ENCODE assay signal across 21 cellular contexts in genomic region chr1:166836733-166837132, GRCh38. TPM values are rescaled to one million over a fixed set of nuclear protein-coding genes. Genes with fewer than 3 reads are reported as not detected.
A peak's percentile ranks its signal among the peaks of the same experiment; 100 is the strongest.
DNase-seq lines count a peak whose midpoint lies in the region; ATAC-seq, FAIRE-seq and TF ChIP-seq lines count a peak whose summit lies in the region.
"Had no signal": no experiment of that assay in that cellular context is flagged by ENCODE, and none has a peak within 500 bp of the region (broad histone marks: within the 10 kb centered on the region; RNA-seq: fewer than 3 reads in every experiment).

No MANE protein-coding gene starts in this region.

- H3K9ac ChIP-seq in PC-3 (ENCODE audit: low read length), result no peak overlapping the region

- no peak overlapping the region for H3K4me2 ChIP-seq in PC-3 (ENCODE audit: low read length)

- ATAC-seq in PC-3 (no peak), foreskin keratinocyte (peak; percentile 20), HG03280 (IDR thresholded peaks at IDR 0.05; ENCODE audit: unreplicated experiment) (no peak), HG03196 (IDR thresholded peaks at IDR 0.05; ENCODE audit: unreplicated experiment) (no peak), GM18498 (IDR thresholded peaks at IDR 0.05; ENCODE audit: unreplicated experiment) (no peak)
- ATAC-seq: activated T-cell treated with anti-CD3 and anti-CD28 coated beads, Interleukin-2, amount 50 U/mL, for 4 hours; GM12878; left colon had no signal

- H2AFZ ChIP-seq in PC-3 (ENCODE audit: low read length), result no peak overlapping the region

- DNase-seq in H54 (ENCODE audit: insufficient read length, low spot score), result peak; percentile 18
- DNase-seq in PC-3, result peak; percentile 26
- DNase-seq in foreskin keratinocyte, result peak; percentile 29 to 69
- peak; percentile 31 for DNase-seq in renal cortical epithelial cell (ENCODE audit: low read depth)
- no peak for DNase-seq in pons (ENCODE audit: low spot score)
- DNase-seq: activated CD4-positive, alpha-beta T cell treated with anti-CD3 and anti-CD28 coated beads for 48 hours; activated naive CD4-positive, alpha-beta T cell; activated T-cell treated with anti-CD3 and anti-CD28 coated beads, Interleukin-2, amount 50 U/mL, for 4 hours; left colon; naive B cell; NCI-H1436 treated with DMSO at 0.1 percent for 48 hours; NCI-H82; occipital lobe; stimulated activated naive CD4-positive, alpha-beta T cell treated with Interleukin-2 at 50 U/mL for 16 hours; testis had no signal

- 0 out of 2 replicates have a peak, but pooled peaks cover 5% of the 10 kb centered on the region for H3K9me2 ChIP-seq in PC-3 (replicated peaks; ENCODE audit: low read length)

- peaks cover 24% of the 10 kb centered on the region for H3K4me1 ChIP-seq in PC-3 (ENCODE audit: insufficient read depth, low read length)
- no peaks in the 10 kb centered on the region for H3K4me1 ChIP-seq in foreskin keratinocyte

- no peak for TF ChIP-seq CTCF in PC-3 (conservative IDR thresholded peaks at IDR 0.05; ENCODE audit: low read depth, low read length)
- no peak for TF ChIP-seq CTCF in foreskin keratinocyte (conservative IDR thresholded peaks at IDR 0.05)

- no peak for FAIRE-seq in H54 (lab: Jason Lieb, UNC)
- FAIRE-seq: GM12878 had no signal

- H3K27me3 ChIP-seq in PC-3 (ENCODE audit: low read length) (peaks cover 33% of the 10 kb centered on the region), foreskin keratinocyte (peaks cover 5% of the 10 kb centered on the region)
- H3K27me3 ChIP-seq: testis, vagina had no signal

- CTCF ChIA-PET in PC-3 (lab: Charles Lee), result interaction anchor here (0.7 kb wide), 1 partner anchor 832 kb away, joined by 3 read pairs; no protein-coding TSS in a partner anchor

- no peaks in the 10 kb centered on the region for H4K20me1 ChIP-seq in PC-3 (ENCODE audit: low read length)

- H3K4me3 ChIP-seq in PC-3 (ENCODE audit: low read length), result no peak overlapping the region
- H3K4me3 ChIP-seq: GM12878, testis, vagina had no signal

- no TSS peak for BruUV-seq in PC-3 (replicated peaks; lab: Mats Ljungman, UMichigan)

- no peaks in the 10 kb centered on the region for H3F3A ChIP-seq in PC-3 (ENCODE audit: low read length, unreplicated experiment)

- no peaks in the 10 kb centered on the region for H3K9me3 ChIP-seq in PC-3 (ENCODE audit: low read length)
- H3K9me3 ChIP-seq: testis, vagina had no signal

- peaks cover 6% of the 10 kb centered on the region for H3K36me3 ChIP-seq in PC-3 (ENCODE audit: low read depth, low read length)

- H3K27ac ChIP-seq in PC-3 (ENCODE audit: low read length) (no peak overlapping the region), foreskin keratinocyte (no peak overlapping the region)
- H3K27ac ChIP-seq: testis, vagina, VCaP had no signal

- POLR2A ChIA-PET in PC-3 (lab: Charles Lee; ENCODE audit: unreplicated experiment), result no interaction called here

- no peak for TF ChIP-seq POLR2A in H54 (IDR thresholded peaks at IDR 0.05; ENCODE audit: low read depth, low read length)

- H3K79me2 ChIP-seq in PC-3 (ENCODE audit: low read length), result peaks cover 23% of the 10 kb centered on the region

- intact Hi-C loops in PC-3 (cut with micrococcal nuclease), result no loop called here

RNA-seq across cellular contexts. Expression of gene POGK, which starts 2.5 kb away (rescaled TPM):
- total RNA-seq in PC-3 (2014; rRNA removed) (38.3 and 44.2 TPM in 2 replicates), foreskin keratinocyte (33.0 and 35.4 TPM in 2 replicates), renal cortical epithelial cell (33.2 and 33.9 TPM in 2 replicates)
- 12.3 and 13.6 TPM in 2 replicates for polyA plus RNA-seq in foreskin keratinocyte

RNA-seq across cellular contexts. Expression of gene TADA1, which starts 39.3 kb away (rescaled TPM):
- total RNA-seq in PC-3 (2014; rRNA removed) (12.4 and 15.3 TPM in 2 replicates), foreskin keratinocyte (12.6 and 12.8 TPM in 2 replicates), renal cortical epithelial cell (21.1 and 22.9 TPM in 2 replicates)
- polyA plus RNA-seq in foreskin keratinocyte, result 5.9 and 6.8 TPM in 2 replicates
